ENCODE assay signal across 2 cellular contexts in the genomic region with DNA sequence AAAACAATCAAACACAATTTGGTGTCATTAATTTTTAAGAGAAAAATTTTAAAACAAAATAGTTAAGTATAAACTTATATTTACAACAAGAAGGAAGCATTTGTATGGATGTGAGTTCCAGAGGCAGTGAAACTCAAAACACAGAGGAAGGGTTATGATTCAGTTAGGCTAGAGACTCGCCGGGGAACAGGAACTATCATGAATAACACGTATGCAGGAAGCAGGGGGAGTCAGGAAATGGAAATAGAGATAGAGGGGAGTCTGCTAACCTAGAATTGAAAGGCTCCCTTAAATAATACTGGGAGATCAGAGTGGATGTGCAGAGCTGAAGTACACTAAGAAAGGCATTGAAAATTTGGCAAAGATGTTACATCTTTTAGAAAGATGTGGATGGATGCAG.
TF ChIP-seq lines count a peak whose summit lies in the region.

No MANE protein-coding gene starts in this region.

TF ChIP-seq in liver, 16 proteins besides CTCF, POLR2A, EP300 and RAD21:
- TF ChIP-seq FOXA2 (IDR thresholded peaks at IDR 0.05) (no peak), GABPA (IDR thresholded peaks at IDR 0.05 in 1 of 2, conservative IDR thresholded peaks at IDR 0.05 in 1 of 2) (no peak), ZBTB33 (IDR thresholded peaks at IDR 0.05) (no peak), NR2F2 (IDR thresholded peaks at IDR 0.05) (no peak), HNF4G (IDR thresholded peaks at IDR 0.05) (no peak), REST (IDR thresholded peaks at IDR 0.05) (no peak), FOXA1 (IDR thresholded peaks at IDR 0.05) (no peak), EGR1 (IDR thresholded peaks at IDR 0.05; ENCODE audit: low read depth in 2 of 2) (no peak), RXRA (IDR thresholded peaks at IDR 0.05) (no peak)

TF ChIP-seq in HepG2, 621 proteins besides CTCF, POLR2A, EP300 and RAD21:
- TF ChIP-seq, protein P1, sequence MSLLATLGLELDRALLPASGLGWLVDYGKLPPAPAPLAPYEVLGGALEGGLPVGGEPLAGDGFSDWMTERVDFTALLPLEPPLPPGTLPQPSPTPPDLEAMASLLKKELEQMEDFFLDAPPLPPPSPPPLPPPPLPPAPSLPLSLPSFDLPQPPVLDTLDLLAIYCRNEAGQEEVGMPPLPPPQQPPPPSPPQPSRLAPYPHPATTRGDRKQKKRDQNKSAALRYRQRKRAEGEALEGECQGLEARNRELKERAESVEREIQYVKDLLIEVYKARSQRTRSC (CRISPR knock-in tag; IDR thresholded peaks at IDR 0.05; ENCODE audit: low read depth) = no peak
- TF ChIP-seq, protein P2, sequence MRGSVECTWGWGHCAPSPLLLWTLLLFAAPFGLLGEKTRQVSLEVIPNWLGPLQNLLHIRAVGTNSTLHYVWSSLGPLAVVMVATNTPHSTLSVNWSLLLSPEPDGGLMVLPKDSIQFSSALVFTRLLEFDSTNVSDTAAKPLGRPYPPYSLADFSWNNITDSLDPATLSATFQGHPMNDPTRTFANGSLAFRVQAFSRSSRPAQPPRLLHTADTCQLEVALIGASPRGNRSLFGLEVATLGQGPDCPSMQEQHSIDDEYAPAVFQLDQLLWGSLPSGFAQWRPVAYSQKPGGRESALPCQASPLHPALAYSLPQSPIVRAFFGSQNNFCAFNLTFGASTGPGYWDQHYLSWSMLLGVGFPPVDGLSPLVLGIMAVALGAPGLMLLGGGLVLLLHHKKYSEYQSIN (CRISPR knock-in tag; IDR thresholded peaks at IDR 0.05; ENCODE audit: borderline replicate concordance) = no peak
- TF ChIP-seq SMAD9 (CRISPR knock-in tag; IDR thresholded peaks at IDR 0.05) (no peak), ZNF367 (CRISPR knock-in tag; IDR thresholded peaks at IDR 0.05; ENCODE audit: borderline replicate concordance) (no peak), ZNF101 (CRISPR knock-in tag; IDR thresholded peaks at IDR 0.05; ENCODE audit: borderline replicate concordance, low read depth) (no peak), NCOA2 (CRISPR knock-in tag; IDR thresholded peaks at IDR 0.05) (no peak), SRSF9 (IDR thresholded peaks at IDR 0.05; ENCODE audit: borderline replicate concordance, insufficient read depth, low read depth, low read length, poor library complexity, severe bottlenecking) (no peak), HNRNPH1 (optimal IDR thresholded peaks at IDR 0.05; ENCODE audit: low read depth, low read length) (no peak)
- TF ChIP-seq, protein P3, sequence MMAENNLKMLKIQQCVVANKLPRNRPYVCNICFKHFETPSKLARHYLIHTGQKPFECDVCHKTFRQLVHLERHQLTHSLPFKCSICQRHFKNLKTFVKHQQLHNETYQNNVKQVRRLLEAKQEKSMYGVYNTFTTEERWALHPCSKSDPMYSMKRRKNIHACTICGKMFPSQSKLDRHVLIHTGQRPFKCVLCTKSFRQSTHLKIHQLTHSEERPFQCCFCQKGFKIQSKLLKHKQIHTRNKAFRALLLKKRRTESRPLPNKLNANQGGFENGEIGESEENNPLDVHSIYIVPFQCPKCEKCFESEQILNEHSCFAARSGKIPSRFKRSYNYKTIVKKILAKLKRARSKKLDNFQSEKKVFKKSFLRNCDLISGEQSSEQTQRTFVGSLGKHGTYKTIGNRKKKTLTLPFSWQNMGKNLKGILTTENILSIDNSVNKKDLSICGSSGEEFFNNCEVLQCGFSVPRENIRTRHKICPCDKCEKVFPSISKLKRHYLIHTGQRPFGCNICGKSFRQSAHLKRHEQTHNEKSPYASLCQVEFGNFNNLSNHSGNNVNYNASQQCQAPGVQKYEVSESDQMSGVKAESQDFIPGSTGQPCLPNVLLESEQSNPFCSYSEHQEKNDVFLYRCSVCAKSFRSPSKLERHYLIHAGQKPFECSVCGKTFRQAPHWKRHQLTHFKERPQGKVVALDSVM (CRISPR knock-in tag; IDR thresholded peaks at IDR 0.05) = no peak
